ENCODE assay signal across 38 cellular contexts in genomic region chr6:160285541-160286105, GRCh38. TPM values are rescaled to one million over a fixed set of nuclear protein-coding genes. Genes with fewer than 3 reads are reported as not detected.
"Had no signal": no experiment of that assay in that cellular context is flagged by ENCODE, and none has a peak within 500 bp of the region (broad histone marks: within the 10 kb centered on the region; RNA-seq: fewer than 3 reads in every experiment).

No MANE protein-coding gene starts in this region.

- H3K4me1 ChIP-seq: adrenal gland, Peyer's patch had no signal

- DNase-seq: activated CD4-positive, alpha-beta memory T cell treated with anti-CD3 and anti-CD28 coated beads, Interleukin-2, amount 10 ng/mL, durations not matched to agents 7 days and 5 days; activated CD4-positive, alpha-beta T cell treated with anti-CD3 and anti-CD28 coated beads for 36 hours; activated CD8-positive, alpha-beta memory T cell treated with anti-CD3 and anti-CD28 coated beads for 24 hours; activated CD8-positive, alpha-beta memory T cell treated with anti-CD3 and anti-CD28 coated beads, Interleukin-2, amount 10 ng/mL, durations not matched to agents 7 days and 5 days; activated effector memory CD4-positive, alpha-beta T cell treated with anti-CD3 and anti-CD28 coated beads, Interleukin-2, amount 50 U/mL, for 16 hours; activated naive CD4-positive, alpha-beta T cell treated with anti-CD3 and anti-CD28 coated beads for 36 hours; activated T-cell treated with anti-CD3 and anti-CD28 coated beads, Interleukin-2, amount 50 U/mL, for 1 hour; activated T-cell treated with anti-CD3 and anti-CD28 coated beads, Interleukin-2, amount 50 U/mL, for 72 hours; adrenal gland; aorta; brain microvascular endothelial cell; central memory CD4-positive, alpha-beta T cell; Kasumi-1; KG1; MG63; NCI-H1048; NCI-H1105 treated with DMSO at 0.1 percent for 48 hours; NCI-H1436 treated with DMSO at 0.1 percent for 48 hours; NCI-H1694 treated with DMSO at 0.1 percent for 48 hours; NCI-H2029; NCI-H345; NCI-H524 treated with DMSO at 0.1 percent for 48 hours; PC-3; Peyer's patch; SIG-M5; SW 1271; T-helper 1 cell; T-helper 2 cell; T-helper 9 cell had no signal

- H3K27ac ChIP-seq: adrenal gland, brain microvascular endothelial cell, Peyer's patch, RWPE1 had no signal

- H3K4me3 ChIP-seq: adrenal gland, MG63, Peyer's patch had no signal

- H3K9me3 Mint-ChIP-seq: activated CD4-positive, alpha-beta memory T cell treated with anti-CD3 and anti-CD28 coated beads, Interleukin-2, amount 10 ng/mL, durations not matched to agents 7 days and 5 days; activated naive CD4-positive, alpha-beta T cell treated with anti-CD3 and anti-CD28 coated beads for 36 hours; activated naive CD4-positive, alpha-beta T cell treated with anti-CD3 and anti-CD28 coated beads, Interleukin-2, amount 50 U/mL, for 72 hours; activated T-cell treated with anti-CD3 and anti-CD28 coated beads, Interleukin-2, amount 50 U/mL, for 72 hours; activated T-helper 17 cell treated with anti-CD3 and anti-CD28 coated beads, Interleukin-2, amount 50 U/mL, for 72 hours had no signal

- H3K36me3 Mint-ChIP-seq: activated CD8-positive, alpha-beta memory T cell treated with anti-CD3 and anti-CD28 coated beads, Interleukin-2, amount 10 ng/mL, durations not matched to agents 7 days and 5 days; activated naive CD4-positive, alpha-beta T cell treated with anti-CD3 and anti-CD28 coated beads, Interleukin-2, amount 50 U/mL, for 72 hours had no signal

- H3K27me3 ChIP-seq: adrenal gland, brain microvascular endothelial cell, MG63, Peyer's patch had no signal

- H3K9me3 ChIP-seq: Peyer's patch had no signal

- H3K4me3 Mint-ChIP-seq: activated CD4-positive, alpha-beta memory T cell treated with anti-CD3 and anti-CD28 coated beads, Interleukin-2, amount 10 ng/mL, durations not matched to agents 7 days and 5 days; activated CD4-positive, alpha-beta T cell treated with anti-CD3 and anti-CD28 coated beads for 36 hours; activated CD8-positive, alpha-beta memory T cell treated with anti-CD3 and anti-CD28 coated beads, Interleukin-2, amount 10 ng/mL, durations not matched to agents 7 days and 5 days; activated naive CD4-positive, alpha-beta T cell treated with anti-CD3 and anti-CD28 coated beads for 36 hours; activated T-cell treated with anti-CD3 and anti-CD28 coated beads, Interleukin-2, amount 50 U/mL, for 72 hours; activated T-helper 17 cell treated with anti-CD3 and anti-CD28 coated beads, Interleukin-2, amount 50 U/mL, for 72 hours; WTC11 had no signal

- H3K36me3 ChIP-seq: adrenal gland, brain microvascular endothelial cell, MG63, Peyer's patch had no signal

- H3K27ac Mint-ChIP-seq: activated CD4-positive, alpha-beta memory T cell treated with anti-CD3 and anti-CD28 coated beads, Interleukin-2, amount 10 ng/mL, durations not matched to agents 7 days and 5 days; activated CD4-positive, alpha-beta T cell treated with anti-CD3 and anti-CD28 coated beads for 36 hours; activated CD8-positive, alpha-beta memory T cell treated with anti-CD3 and anti-CD28 coated beads, Interleukin-2, amount 10 ng/mL, durations not matched to agents 7 days and 5 days; activated naive CD4-positive, alpha-beta T cell treated with anti-CD3 and anti-CD28 coated beads for 36 hours; activated naive CD4-positive, alpha-beta T cell treated with anti-CD3 and anti-CD28 coated beads, Interleukin-2, amount 50 U/mL, for 72 hours; activated T-cell treated with anti-CD3 and anti-CD28 coated beads, Interleukin-2, amount 50 U/mL, for 72 hours; activated T-helper 17 cell treated with anti-CD3 and anti-CD28 coated beads, Interleukin-2, amount 50 U/mL, for 72 hours; WTC11 had no signal

- H3K4me1 Mint-ChIP-seq: activated CD4-positive, alpha-beta memory T cell treated with anti-CD3 and anti-CD28 coated beads, Interleukin-2, amount 10 ng/mL, durations not matched to agents 7 days and 5 days; activated CD4-positive, alpha-beta T cell treated with anti-CD3 and anti-CD28 coated beads for 36 hours; activated CD8-positive, alpha-beta memory T cell treated with anti-CD3 and anti-CD28 coated beads, Interleukin-2, amount 10 ng/mL, durations not matched to agents 7 days and 5 days; activated T-helper 17 cell treated with anti-CD3 and anti-CD28 coated beads, Interleukin-2, amount 50 U/mL, for 72 hours had no signal

- ATAC-seq: activated CD4-positive, alpha-beta T cell treated with anti-CD3 and anti-CD28 coated beads for 36 hours; activated CD4-positive, CD25-positive, alpha-beta regulatory T cell treated with anti-CD3 and anti-CD28 coated beads, Interleukin-2, amount 50 U/mL, for 24 hours; activated CD8-positive, alpha-beta memory T cell treated with anti-CD3 and anti-CD28 coated beads, Interleukin-2, amount 10 ng/mL, durations not matched to agents 7 days and 5 days; activated naive CD4-positive, alpha-beta T cell treated with anti-CD3 and anti-CD28 coated beads, Interleukin-2, amount 50 U/mL, for 72 hours; activated T-cell treated with anti-CD3 and anti-CD28 coated beads, Interleukin-2, amount 50 U/mL, for 72 hours; activated T-helper 17 cell treated with anti-CD3 and anti-CD28 coated beads, Interleukin-2, amount 50 U/mL, for 72 hours; PC-3; Right ventricle myocardium inferior; SK-N-SH treated with all-trans-retinoic acid at 6 μM for 48 hours; WTC11 had no signal

RNA-seq across cellular contexts. Expression of gene SLC22A2, which starts 27.0 kb away (rescaled TPM):
- total RNA-seq: activated CD4-positive, alpha-beta memory T cell treated with anti-CD3 and anti-CD28 coated beads, Interleukin-2, amount 10 ng/mL, durations not matched to agents 7 days and 5 days; activated CD4-positive, alpha-beta T cell treated with anti-CD3 and anti-CD28 coated beads for 36 hours; activated CD8-positive, alpha-beta memory T cell treated with anti-CD3 and anti-CD28 coated beads, Interleukin-2, amount 10 ng/mL, durations not matched to agents 7 days and 5 days; activated naive CD4-positive, alpha-beta T cell treated with anti-CD3 and anti-CD28 coated beads for 36 hours; activated naive CD4-positive, alpha-beta T cell treated with anti-CD3 and anti-CD28 coated beads, Interleukin-2, amount 50 U/mL, for 72 hours; activated T-cell treated with anti-CD3 and anti-CD28 coated beads, Interleukin-2, amount 50 U/mL, for 72 hours; activated T-helper 17 cell treated with anti-CD3 and anti-CD28 coated beads, Interleukin-2, amount 50 U/mL, for 72 hours; adrenal gland; NCI-H460; PC-3; Peyer's patch; Right ventricle myocardium inferior; SK-MEL-5 had no signal
- polyA plus RNA-seq: adrenal gland had no signal
